ENCODE assay signal across 12 cellular contexts in genomic region chr12:57004651-57005050, GRCh38. TPM values are rescaled to one million over a fixed set of nuclear protein-coding genes. Genes with fewer than 3 reads are reported as not detected.
DNase-seq lines count a peak whose midpoint lies in the region; ATAC-seq and TF ChIP-seq lines count a peak whose summit lies in the region.
"Had no signal": no experiment of that assay in that cellular context is flagged by ENCODE, and none has a peak within 500 bp of the region (broad histone marks: within the 10 kb centered on the region; RNA-seq: fewer than 3 reads in every experiment).

No MANE protein-coding gene starts in this region.

- peaks cover 64% of the 10 kb centered on the region for H3K79me2 ChIP-seq in neural progenitor cell (ENCODE audit: low read depth)

- H3K27me3 Mint-ChIP-seq in activated T-cell treated with anti-CD3 and anti-CD28 coated beads, Interleukin-2, amount 50 U/mL, for 4 hours (ENCODE audit: low read depth), result no peaks in the 10 kb centered on the region
- H3K27me3 Mint-ChIP-seq in IgD-negative memory B cell, result no peaks in the 10 kb centered on the region
- peaks cover 10% of the 10 kb centered on the region for H3K27me3 Mint-ChIP-seq in brain
- peaks cover 2% of the 10 kb centered on the region for H3K27me3 Mint-ChIP-seq in neural progenitor cell (ENCODE audit: insufficient read depth, low read depth)

- H3K4me1 ChIP-seq in neural progenitor cell, result peaks cover 7% of the 10 kb centered on the region

- no peaks in the 10 kb centered on the region for H3K27me3 ChIP-seq in neural progenitor cell

- no peak overlapping the region for H3K27ac Mint-ChIP-seq in IgD-negative memory B cell
- H3K27ac Mint-ChIP-seq in brain, result peak overlapping the region in 2 of 5 experiments; percentile 84 to 95
- no peak overlapping the region for H3K27ac Mint-ChIP-seq in neural progenitor cell

- no peak overlapping the region for H3K4me3 ChIP-seq in neural progenitor cell

- no peak for ATAC-seq in activated T-cell treated with anti-CD3 and anti-CD28 coated beads, Interleukin-2, amount 50 U/mL, for 4 hours
- ATAC-seq in GM19467 (IDR thresholded peaks at IDR 0.05; ENCODE audit: unreplicated experiment) (no peak), GM21737 (IDR thresholded peaks at IDR 0.05; ENCODE audit: unreplicated experiment) (no peak)

- H3K4me3 Mint-ChIP-seq in activated T-cell treated with anti-CD3 and anti-CD28 coated beads, Interleukin-2, amount 50 U/mL, for 4 hours, result peak overlapping the region; percentile 95
- peak overlapping the region in 3 of 4 donors; percentile 25 to 97 (median 82) for H3K4me3 Mint-ChIP-seq in IgD-negative memory B cell
- peak overlapping the region; percentile 90 to 99 (median 94) for H3K4me3 Mint-ChIP-seq in brain
- peak overlapping the region; percentile 96 for H3K4me3 Mint-ChIP-seq in neural progenitor cell

- no peaks in the 10 kb centered on the region for H3K9me3 ChIP-seq in neural progenitor cell (ENCODE audit: low read depth)

- no peak overlapping the region for H3K9ac ChIP-seq in neural progenitor cell

- H3K36me3 ChIP-seq in neural progenitor cell, result peaks cover 9% of the 10 kb centered on the region

- H3K9me3 Mint-ChIP-seq in activated T-cell treated with anti-CD3 and anti-CD28 coated beads, Interleukin-2, amount 50 U/mL, for 4 hours, result no peaks in the 10 kb centered on the region
- H3K9me3 Mint-ChIP-seq in IgD-negative memory B cell (no peaks in the 10 kb centered on the region), brain (peaks cover 0 to 2% (median 0%) of the 10 kb centered on the region in 5 experiments), neural progenitor cell (no peaks in the 10 kb centered on the region)

- peak overlapping the region; percentile 85 for H3K4me2 ChIP-seq in neural progenitor cell

- H3K36me3 Mint-ChIP-seq in activated T-cell treated with anti-CD3 and anti-CD28 coated beads, Interleukin-2, amount 50 U/mL, for 4 hours (ENCODE audit: insufficient read depth), result peaks cover 36% of the 10 kb centered on the region
- H3K36me3 Mint-ChIP-seq in IgD-negative memory B cell (peaks cover 2% of the 10 kb centered on the region), brain (peaks cover 46% of the 10 kb centered on the region), neural progenitor cell (peaks cover 28% of the 10 kb centered on the region)

- DNase-seq in activated T-cell treated with anti-CD3 and anti-CD28 coated beads, Interleukin-2, amount 50 U/mL, for 4 hours, result no peak
- DNase-seq in activated T-cell treated with anti-CD3 and anti-CD28 coated beads, Interleukin-2, amount 50 U/mL, for 1 hour, result no peak
- DNase-seq in neural progenitor cell (ENCODE audit: low spot score) (no peak), Ammon's horn (ENCODE audit: low spot score) (no peak)
- DNase-seq: DMS153, foreskin fibroblast, NCI-H510A had no signal

- peaks cover 68% of the 10 kb centered on the region for H3K4me1 Mint-ChIP-seq in activated T-cell treated with anti-CD3 and anti-CD28 coated beads, Interleukin-2, amount 50 U/mL, for 4 hours (ENCODE audit: low read depth)
- H3K4me1 Mint-ChIP-seq in IgD-negative memory B cell (peaks cover 19 to 47% (median 34%) of the 10 kb centered on the region in 3 donors), brain (peaks cover 76% of the 10 kb centered on the region), neural progenitor cell (peaks cover 21% of the 10 kb centered on the region)

- H4K20me1 ChIP-seq in neural progenitor cell (ENCODE audit: low read depth), result peaks cover 58% of the 10 kb centered on the region

- TF ChIP-seq CTCF in brain (conservative IDR thresholded peaks at IDR 0.05), result no peak
- no peak for TF ChIP-seq CTCF in neural progenitor cell (IDR thresholded peaks at IDR 0.05)

- H2AFZ ChIP-seq in neural progenitor cell (replicated peaks), result no peak overlapping the region

- H3F3A ChIP-seq in neural progenitor cell (ENCODE audit: low read depth), result peaks cover 8% of the 10 kb centered on the region

- no peak overlapping the region for H3K27ac ChIP-seq in neural progenitor cell

RNA-seq across cellular contexts. Expression of gene ZBTB39, which starts 1.7 kb away (rescaled TPM):
- total RNA-seq in activated T-cell treated with anti-CD3 and anti-CD28 coated beads, Interleukin-2, amount 50 U/mL, for 4 hours, result 10 to 100 TPM in 1 of 3 donors, 1 to 10 TPM in 2; 9.5 to 10.6 (median 9.7) TPM
- polyA plus RNA-seq in IgD-negative memory B cell, result 3.2 TPM
- polyA plus RNA-seq in brain (ENCODE audit: insufficient read depth, low read depth, low replicate concordance), result 2.9 TPM
- 21.1 and 29.7 TPM in 2 replicates for total RNA-seq in neural progenitor cell (ENCODE audit: low replicate concordance)

RNA-seq across cellular contexts. Expression of gene TAC3, which starts 11.7 kb away (rescaled TPM):
- total RNA-seq in activated T-cell treated with anti-CD3 and anti-CD28 coated beads, Interleukin-2, amount 50 U/mL, for 4 hours, result under 1 TPM in 1 of 3 donors, not detected in 2; 0.43 TPM
- not detected for polyA plus RNA-seq in IgD-negative memory B cell
- polyA plus RNA-seq in brain (ENCODE audit: insufficient read depth, low read depth, low replicate concordance), result 4.5 TPM
- 6.0 and 13.8 TPM in 2 replicates for total RNA-seq in neural progenitor cell (ENCODE audit: low replicate concordance)
- total RNA-seq: renal cortical epithelial cell had no signal

RNA-seq across cellular contexts. Expression of gene MYO1A, which starts 45.3 kb away (rescaled TPM):
- 1 to 10 TPM in 1 of 3 donors, under 1 TPM in 2; 0.38 to 1.0 (median 0.71) TPM for total RNA-seq in activated T-cell treated with anti-CD3 and anti-CD28 coated beads, Interleukin-2, amount 50 U/mL, for 4 hours
- polyA plus RNA-seq in IgD-negative memory B cell, result not detected
- polyA plus RNA-seq in brain (ENCODE audit: insufficient read depth, low read depth, low replicate concordance), result not detected
- 0.19 TPM in 1 of 2 replicates, not detected in the other for total RNA-seq in neural progenitor cell (ENCODE audit: low replicate concordance)
- total RNA-seq: renal cortical epithelial cell had no signal

RNA-seq across cellular contexts. Expression of gene RDH16, which starts 47.2 kb away (rescaled TPM):
- under 1 TPM; 0.05 to 0.20 (median 0.16) TPM for total RNA-seq in activated T-cell treated with anti-CD3 and anti-CD28 coated beads, Interleukin-2, amount 50 U/mL, for 4 hours
- polyA plus RNA-seq in IgD-negative memory B cell (0.09 TPM), brain (ENCODE audit: insufficient read depth, low read depth, low replicate concordance) (0.17 TPM)
- 1.2 and 2.3 TPM in 2 replicates for total RNA-seq in neural progenitor cell (ENCODE audit: low replicate concordance)
